11 cellular contexts compared by ENCODE assay signal in genomic region chr12:110564471-110564991, GRCh38. TPM values are rescaled to one million over a fixed set of nuclear protein-coding genes. Genes with fewer than 3 reads are reported as not detected.
DNase-seq lines count a peak whose midpoint lies in the region; ATAC-seq, FAIRE-seq and TF ChIP-seq lines count a peak whose summit lies in the region.
"Had no signal": no experiment of that assay in that cellular context is flagged by ENCODE, and none has a peak within 500 bp of the region (broad histone marks: within the 10 kb centered on the region; RNA-seq: fewer than 3 reads in every experiment).

No MANE protein-coding gene starts in this region.

- POLR2A ChIA-PET in activated CD4-positive, alpha-beta T cell treated with anti-CD3 and anti-CD28 coated beads for 36 hours (lab: Charles Lee) = interaction anchor here (0.9 kb wide), 1 partner anchor 10 kb away, joined by 6 read pairs; no protein-coding TSS in a partner anchor

- peak overlapping the region; percentile 76 for H3K27ac Mint-ChIP-seq in activated CD4-positive, alpha-beta T cell treated with anti-CD3 and anti-CD28 coated beads for 36 hours

- no peak for TF ChIP-seq EP300 in stomach (IDR thresholded peaks at IDR 0.05)

- H3K27ac ChIP-seq in keratinocyte (ENCODE audit: control insufficient read depth, insufficient read depth, low read length) (peak overlapping the region; percentile 81), stomach (peak overlapping the region in 3 of 5 donors; percentile 32 to 64 (median 62))

- CTCF ChIA-PET in activated CD4-positive, alpha-beta T cell treated with anti-CD3 and anti-CD28 coated beads for 36 hours (lab: Charles Lee) = interaction anchor here (2.1 to 7.1 kb wide), 3 partner anchors 11 to 36 kb away, joined by 7 to 57 read pairs (median 19); no protein-coding TSS in a partner anchor

- no peak for FAIRE-seq in keratinocyte (lab: Jason Lieb, UNC)

- no peak overlapping the region for H2AFZ ChIP-seq in keratinocyte (ENCODE audit: control insufficient read depth, low read length)

- peaks cover 3% of the 10 kb centered on the region for H3K9me3 Mint-ChIP-seq in activated CD4-positive, alpha-beta T cell treated with anti-CD3 and anti-CD28 coated beads for 36 hours (ENCODE audit: low read depth)

- peak overlapping the region; percentile 35 for H3K9ac ChIP-seq in adipocyte (ENCODE audit: low read length)
- H3K9ac ChIP-seq in keratinocyte (ENCODE audit: control insufficient read depth, extremely low read depth, insufficient read depth, low read length) = no peak overlapping the region

- H3K79me2 ChIP-seq in keratinocyte (ENCODE audit: control insufficient read depth, insufficient read depth, low read length) = peaks cover 86% of the 10 kb centered on the region

- H3K4me3 Mint-ChIP-seq in activated CD4-positive, alpha-beta T cell treated with anti-CD3 and anti-CD28 coated beads for 36 hours = no peak overlapping the region

- TF ChIP-seq CTCF in keratinocyte (optimal IDR thresholded peaks at IDR 0.05 in 1 of 3, IDR thresholded peaks at IDR 0.05 in 1 of 3, conservative IDR thresholded peaks at IDR 0.05 in 1 of 3; ENCODE audit: extremely low read depth in 1 of 3, insufficient read depth in 2 of 3, low read length in 3 of 3) = no peak
- TF ChIP-seq CTCF in stomach (IDR thresholded peaks at IDR 0.05) = no peak

- H3K9me3 ChIP-seq in adipocyte (ENCODE audit: control insufficient read depth, low read length) = no peaks in the 10 kb centered on the region
- H3K9me3 ChIP-seq in keratinocyte (ENCODE audit: control insufficient read depth, low read depth, low read length) = no peaks in the 10 kb centered on the region
- peaks cover 0 to 2% (median 0%) of the 10 kb centered on the region in 4 donors for H3K9me3 ChIP-seq in stomach

- intact Hi-C loops in activated CD4-positive, alpha-beta T cell treated with anti-CD3 and anti-CD28 coated beads for 36 hours (cut with DNase I, micrococcal nuclease) = loop anchor here in 1 of 2 experiments (1.0 kb wide), 1 partner anchor 8 kb away; no protein-coding TSS in a partner anchor
- intact Hi-C loops in stomach (cut with DNase I; ENCODE audit: low total_unique reads) = no loop called here

- H3K27me3 ChIP-seq in adipocyte (replicated peaks; ENCODE audit: control insufficient read depth, insufficient read depth, low read length) (no peaks in the 10 kb centered on the region), keratinocyte (ENCODE audit: control insufficient read depth, extremely low read depth, insufficient read depth, low read length) (no peaks in the 10 kb centered on the region), stomach (no peaks in the 10 kb centered on the region)

- no peak for TF ChIP-seq POLR2A in stomach (IDR thresholded peaks at IDR 0.05)

- H4K20me1 ChIP-seq in keratinocyte (ENCODE audit: control insufficient read depth, extremely low read depth, insufficient read depth, low read length) = no peaks in the 10 kb centered on the region

- no peaks in the 10 kb centered on the region for H3K9me1 ChIP-seq in keratinocyte (ENCODE audit: control insufficient read depth, extremely low read depth, insufficient read depth, low read length)

- no peak for DNase-seq in activated CD4-positive, alpha-beta T cell treated with anti-CD3 and anti-CD28 coated beads for 36 hours
- no peak for DNase-seq in activated CD4-positive, alpha-beta T cell treated with anti-CD3 and anti-CD28 coated beads, Interleukin-2, amount 50 U/mL, for 48 hours
- DNase-seq in adipocyte (ENCODE audit: low read depth) (no peak), keratinocyte (ENCODE audit: low read depth, low spot score) (no peak), stomach (no peak)
- no peak for DNase-seq in stimulated activated CD4-positive, alpha-beta T cell treated with anti-CD3 and anti-CD28 coated beads, Interleukin-4, amount 100 ng/mL, for 1 hour
- DNase-seq: activated effector memory CD4-positive, alpha-beta T cell treated with Interleukin-2 at 50 U/mL for 16 hours; kidney; NCI-H226 had no signal

- WGBS in stomach, 5 donors = 64 to 84% (median 77%) methylated on average over 8 of the region's 8 CpGs

- no peak overlapping the region for H3K4me2 ChIP-seq in keratinocyte (ENCODE audit: control insufficient read depth, extremely low read depth, insufficient read depth, low read depth, low read length)

- ATAC-seq in activated CD4-positive, alpha-beta T cell treated with anti-CD3 and anti-CD28 coated beads for 36 hours = no peak
- ATAC-seq in GM18909 (IDR thresholded peaks at IDR 0.05; ENCODE audit: poor library complexity, unreplicated experiment) (no peak), HG03159 (IDR thresholded peaks at IDR 0.05; ENCODE audit: unreplicated experiment) (no peak)

- H3K36me3 ChIP-seq in adipocyte (ENCODE audit: control insufficient read depth, insufficient read depth, low read length, severe bottlenecking) = no peaks in the 10 kb centered on the region
- peaks cover 0 to 5% of the 10 kb centered on the region in 2 experiments for H3K36me3 ChIP-seq in keratinocyte (ENCODE audit: control insufficient read depth in 2 of 2, extremely low read depth in 1 of 2, insufficient read depth in 2 of 2, low read length in 2 of 2)
- H3K36me3 ChIP-seq in stomach = no peaks in the 10 kb centered on the region

- H3K4me3 ChIP-seq in adipocyte (ENCODE audit: low read length) = peak overlapping the region; percentile 34
- H3K4me3 ChIP-seq in keratinocyte (ENCODE audit: control insufficient read depth in 2 of 3, extremely low read depth in 1 of 3, insufficient read depth in 2 of 3, low read depth in 1 of 3, low read length in 3 of 3) = no peak overlapping the region
- no peak overlapping the region for H3K4me3 ChIP-seq in stomach

- H3K4me1 ChIP-seq in adipocyte (ENCODE audit: control insufficient read depth, insufficient read depth, low read length) = peaks cover 62% of the 10 kb centered on the region
- peaks cover 48% of the 10 kb centered on the region for H3K4me1 ChIP-seq in keratinocyte (ENCODE audit: control insufficient read depth, extremely low read depth, insufficient read depth, low read length)
- peaks cover 30 to 81% (median 59%) of the 10 kb centered on the region in 4 donors for H3K4me1 ChIP-seq in stomach

- peaks cover 23% of the 10 kb centered on the region for H3K36me3 Mint-ChIP-seq in activated CD4-positive, alpha-beta T cell treated with anti-CD3 and anti-CD28 coated beads for 36 hours (ENCODE audit: low read depth)

- dilution Hi-C loops in keratinocyte (cut with MboI; ENCODE audit: extremely low pct_ligation_motif_present, low sequenced_read_pairs) = no loop called here

- H3K27me3 Mint-ChIP-seq in activated CD4-positive, alpha-beta T cell treated with anti-CD3 and anti-CD28 coated beads for 36 hours = no peaks in the 10 kb centered on the region

- H3K4me1 Mint-ChIP-seq in activated CD4-positive, alpha-beta T cell treated with anti-CD3 and anti-CD28 coated beads for 36 hours = peaks cover 73% of the 10 kb centered on the region

RNA-seq across cellular contexts. Expression of gene PPTC7, which starts 18.6 kb away (rescaled TPM):
- 10 to 100 TPM; 33.4 to 36.5 TPM for total RNA-seq in activated CD4-positive, alpha-beta T cell treated with anti-CD3 and anti-CD28 coated beads for 36 hours
- polyA plus RNA-seq in keratinocyte (23.3 to 35.9 TPM (median 23.7 TPM) in 3 replicates), stomach (10 to 100 TPM in 1 of 3 donors, 1 to 10 TPM in 2; 8.2 to 10.7 (median 8.3) TPM)
- polyA plus RNA-seq in keratinocyte (2011; ENCODE audit: low read depth) = 5.6 TPM
- 14.6 and 27.5 TPM in 2 replicates for polyA plus RNA-seq in keratinocyte (2011; cell fraction: cytosol; rRNA removed)
- 21.6 and 28.6 TPM in 2 replicates for polyA plus RNA-seq in keratinocyte (2011; cell fraction: nucleus; rRNA removed)
- 16.2 and 20.7 TPM in 2 replicates for polyA plus RNA-seq in keratinocyte (2012; ENCODE audit: low replicate concordance)
- 35.9 to 44.9 TPM (median 36.5 TPM) in 3 replicates for polyA minus RNA-seq in keratinocyte
- polyA minus RNA-seq in keratinocyte (2011; cell fraction: cytosol; rRNA and poly(A)+ RNA removed) = 27.0 TPM
- 17.8 and 30.9 TPM in 2 replicates for polyA minus RNA-seq in keratinocyte (2011; cell fraction: nucleus; rRNA and poly(A)+ RNA removed)
- 10 to 100 TPM; 14.6 to 46.4 (median 31.0) TPM for total RNA-seq in stomach

RNA-seq across cellular contexts. Expression of gene TCTN1, which starts 49.4 kb away (rescaled TPM):
- total RNA-seq in activated CD4-positive, alpha-beta T cell treated with anti-CD3 and anti-CD28 coated beads for 36 hours = 1 to 10 TPM; 7.2 to 7.3 TPM
- polyA plus RNA-seq in keratinocyte = 14.4 to 31.8 TPM (median 30.6 TPM) in 3 replicates
- polyA plus RNA-seq in keratinocyte (2011; ENCODE audit: low read depth) = 2.3 TPM
- polyA plus RNA-seq in keratinocyte (2011; cell fraction: cytosol; rRNA removed) = 17.0 and 25.0 TPM in 2 replicates
- polyA plus RNA-seq in keratinocyte (2011; cell fraction: nucleus; rRNA removed) = 31.0 and 34.6 TPM in 2 replicates
- 13.4 and 19.4 TPM in 2 replicates for polyA plus RNA-seq in keratinocyte (2012; ENCODE audit: low replicate concordance)
- 11.8 to 23.0 TPM (median 14.3 TPM) in 3 replicates for polyA minus RNA-seq in keratinocyte
- polyA minus RNA-seq in keratinocyte (2011; cell fraction: cytosol; rRNA and poly(A)+ RNA removed) = 14.4 TPM
- 16.4 and 23.4 TPM in 2 replicates for polyA minus RNA-seq in keratinocyte (2011; cell fraction: nucleus; rRNA and poly(A)+ RNA removed)
- total RNA-seq in stomach = 10 to 100 TPM in 4 of 5 donors, 1 to 10 TPM in 1; 5.3 to 60.0 (median 17.1) TPM
- polyA plus RNA-seq in stomach = 10 to 100 TPM in 2 of 3 donors, 1 to 10 TPM in 1; 8.2 to 19.7 (median 10.1) TPM
